10 cellular contexts compared by ENCODE assay signal in genomic region chr1:36864182-36865079, GRCh38.
DNase-seq lines count a peak whose midpoint lies in the region; ATAC-seq, FAIRE-seq and TF ChIP-seq lines count a peak whose summit lies in the region.
"Had no signal": no experiment of that assay in that cellular context is flagged by ENCODE, and none has a peak within 500 bp of the region (broad histone marks: within the 10 kb centered on the region; RNA-seq: fewer than 3 reads in every experiment).

No MANE protein-coding gene starts in this region.

- peak; percentile 41 for DNase-seq in activated CD4-positive, CD25-positive, alpha-beta regulatory T cell treated with anti-CD3 and anti-CD28 coated beads, Interleukin-2, amount 50 U/mL, for 72 hours
- DNase-seq in activated CD4-positive, CD25-positive, alpha-beta regulatory T cell (lab: John Stamatoyannopoulos, UW), result no peak
- no peak for DNase-seq in LNCaP clone FGC (ENCODE audit: low read depth)
- no peak for DNase-seq in GM12878 (ENCODE audit: low read depth, low spot score)
- no peak for DNase-seq in sciatic nerve (ENCODE audit: low spot score)
- no peak for DNase-seq in spleen
- DNase-seq: naive thymus-derived CD8-positive, alpha-beta T cell had no signal

- FAIRE-seq in GM12878 (lab: Jason Lieb, UNC), result no peak

- RAD21 ChIA-PET in GM12878 (lab: Charles Lee; ENCODE audit: unreplicated experiment), result interaction anchor here (1.3 kb wide), 2 partner anchors 460 to 570 kb away, joined by 3 to 4 read pairs; no protein-coding TSS in a partner anchor

- intact Hi-C loops in GM12878 (cut with micrococcal nuclease; ENCODE audit: unreplicated experiment), result no loop called here
- intact Hi-C loops in sciatic nerve (cut with DNase I), result no loop called here
- intact Hi-C loops in spleen (cut with DNase I; ENCODE audit: low total_unique reads), result no loop called here

- SMC1A ChIA-PET in GM12878 (lab: Charles Lee; ENCODE audit: uncharacterized antibody, unreplicated experiment), result interaction anchor here (0.9 to 1.6 kb wide), 2 partner anchors 47 to 255 kb away, joined by 3 read pairs; no protein-coding TSS in a partner anchor

- no peak for TF ChIP-seq POLR2A in GM12878 (IDR thresholded peaks at IDR 0.05; ENCODE audit: low read depth, low read length)
- TF ChIP-seq POLR2A in spleen (IDR thresholded peaks at IDR 0.05), result no peak

- TF ChIP-seq CTCF in LNCaP clone FGC (IDR thresholded peaks at IDR 0.05; ENCODE audit: control insufficient read depth, extremely low read depth, insufficient read depth) (peak; percentile 15; the same call in 1 of the 2 replicates), GM12878 (IDR thresholded peaks at IDR 0.05 in 2 of 3, conservative IDR thresholded peaks at IDR 0.05 in 1 of 3; ENCODE audit: control insufficient read depth in 2 of 3, extremely low read depth in 1 of 3, insufficient read depth in 1 of 3, low read depth in 3 of 3, low read length in 3 of 3) (peak; percentile 41 to 68 (median 56)), spleen (IDR thresholded peaks at IDR 0.05 in 8 of 11, conservative IDR thresholded peaks at IDR 0.05 in 3 of 11) (peak in 2 of 11 experiments; percentile 8 to 45)

- peak; percentile 43 for TF ChIP-seq RAD21 in GM12878 (IDR thresholded peaks at IDR 0.05; ENCODE audit: insufficient read depth, low read depth, low read length)

- no TSS peak for BruUV-seq in GM12878 (replicated peaks; lab: Mats Ljungman, UMichigan)

- H3K27ac ChIP-seq in GM12878 (ENCODE audit: control insufficient read depth, insufficient read depth) (no peak overlapping the region), spleen (peak overlapping the region in 1 of 8 donors; percentile 10)
- H3K27ac ChIP-seq: C4-2B had no signal

- ATAC-seq in GM12878 (no peak; the same call in 2 of the 3 replicates), sciatic nerve (peak; percentile 65), HG02623 (IDR thresholded peaks at IDR 0.05; ENCODE audit: unreplicated experiment) (no peak), HG02981 (IDR thresholded peaks at IDR 0.05; ENCODE audit: unreplicated experiment) (no peak)
- ATAC-seq: naive thymus-derived CD8-positive, alpha-beta T cell had no signal

- H4K20me1 ChIP-seq in GM12878 (ENCODE audit: control insufficient read depth, insufficient read depth), result no peaks in the 10 kb centered on the region

- POLR2A ChIA-PET in GM12878 (lab: Charles Lee), result interaction anchor here (0.6 kb wide), 1 partner anchor 86 kb away, joined by 3 read pairs; no protein-coding TSS in a partner anchor

- H3K79me2 ChIP-seq in GM12878 (ENCODE audit: control insufficient read depth, insufficient read depth, low read length), result no peaks in the 10 kb centered on the region

- H3K36me3 ChIP-seq in GM12878 (ENCODE audit: control insufficient read depth in 2 of 2, insufficient read depth in 2 of 2, low read length in 1 of 2), result no peaks in the 10 kb centered on the region
- H3K36me3 ChIP-seq in spleen, result no peaks in the 10 kb centered on the region

- no peak overlapping the region for H3K9ac ChIP-seq in GM12878 (ENCODE audit: control insufficient read depth, insufficient read depth, low read length)

- no peak overlapping the region for H3K4me3 ChIP-seq in LNCaP clone FGC (ENCODE audit: low read depth, low read length)
- no peak overlapping the region for H3K4me3 ChIP-seq in GM12878
- no peak overlapping the region for H3K4me3 ChIP-seq in spleen

- CTCF ChIA-PET in GM12878 (lab: Yijun Ruan, JAX), result interaction anchor here (0.6 to 2.8 kb wide), 15 partner anchors 10 to 570 kb away, joined by 3 to 17 read pairs (median 4); no protein-coding TSS in a partner anchor

- WGBS in GM12878 (ENCODE audit: insufficient coverage, insufficient replicate concordance, low lambda C conversion rate, missing lambda C conversion rate), result 26% methylated on average over 9 of the region's 10 CpGs
- WGBS in spleen, 5 donors, result 44 to 68% (median 51%) methylated on average over 9 to 10 of the region's 10 CpGs

- H3K4me1 ChIP-seq in GM12878 (ENCODE audit: control insufficient read depth, insufficient read depth, low read length), result no peaks in the 10 kb centered on the region
- H3K4me1 ChIP-seq in spleen, result peaks cover 0 to 13% (median 0%) of the 10 kb centered on the region in 6 donors

- H3K9me3 ChIP-seq in GM12878 (replicated peaks; ENCODE audit: control insufficient read depth, insufficient read depth, low read length) (no peaks in the 10 kb centered on the region), spleen (no peaks in the 10 kb centered on the region)

- in situ Hi-C loops in GM12878 (cut with MboI), result no loop called here

- no peak for TF ChIP-seq EP300 in GM12878 (IDR thresholded peaks at IDR 0.05; ENCODE audit: borderline replicate concordance in 1 of 2, control insufficient read depth in 1 of 2, low read depth in 2 of 2, low read length in 2 of 2)

- H3K27me3 ChIP-seq in GM12878 (replicated peaks in 1 of 2; ENCODE audit: control insufficient read depth in 2 of 2, insufficient read depth in 2 of 2, low read length in 1 of 2) (no peaks in the 10 kb centered on the region; a peak in 3 of 4 replicates), spleen (replicated peaks in 1 of 7) (peaks cover 0 to 42% (median 2%) of the 10 kb centered on the region in 7 donors)

- H3K4me2 ChIP-seq in GM12878 (ENCODE audit: control insufficient read depth, insufficient read depth), result no peak overlapping the region

- H2AFZ ChIP-seq in GM12878 (ENCODE audit: control insufficient read depth, low read depth, low read length), result no peak overlapping the region

TF ChIP-seq in GM12878, 131 proteins besides CTCF, POLR2A, EP300 and RAD21:
- TF ChIP-seq CHD1 (IDR thresholded peaks at IDR 0.05; ENCODE audit: low read depth, low read length), result no peak
- TF ChIP-seq CEBPZ (IDR thresholded peaks at IDR 0.05; ENCODE audit: low read depth, low read length), result no peak
- peak; percentile 48; the same call in 1 of the 2 replicates for TF ChIP-seq SMC3 (IDR thresholded peaks at IDR 0.05; ENCODE audit: borderline replicate concordance, low read length)
- no peak for TF ChIP-seq SKIL (IDR thresholded peaks at IDR 0.05; ENCODE audit: low read depth, poor library complexity, severe bottlenecking)
- TF ChIP-seq ZNF24 (IDR thresholded peaks at IDR 0.05), result no peak
TF ChIP-seq in GM12878: peak in this region for 1.
